29 cellular contexts compared by ENCODE assay signal in the genomic region with DNA sequence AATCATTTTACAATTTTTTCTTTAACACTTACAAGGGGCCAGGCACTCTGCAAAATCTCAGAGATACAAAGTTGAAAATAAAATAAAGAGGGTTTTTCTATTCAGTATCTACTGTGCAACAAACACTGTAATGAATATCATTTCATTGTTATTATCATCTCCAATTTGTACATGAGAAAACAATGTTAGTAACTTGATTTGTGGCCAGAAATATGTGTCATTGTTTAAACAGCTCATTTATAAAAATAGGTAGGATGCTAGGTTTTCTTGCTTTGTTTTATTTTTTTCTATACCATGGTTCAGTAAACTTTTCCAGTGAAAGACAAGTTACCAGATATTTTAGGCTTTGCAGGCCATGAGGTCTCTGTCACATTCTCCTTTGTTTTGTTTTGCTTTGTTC.
"Had no signal": no experiment of that assay in that cellular context is flagged by ENCODE, and none has a peak within 500 bp of the region (broad histone marks: within the 10 kb centered on the region; RNA-seq: fewer than 3 reads in every experiment).

No MANE protein-coding gene starts in this region.

- H3K4me1 ChIP-seq: neural progenitor cell, parathyroid adenoma, right lobe of liver, suprapubic skin, testis, upper lobe of left lung, vagina had no signal

- FAIRE-seq: small intestine, urothelium cell line had no signal

- ATAC-seq: naive thymus-derived CD4-positive, alpha-beta T cell; natural killer cell; psoas muscle; right cardiac atrium; right lobe of liver; stimulated activated memory B cell treated with anti-CD40 and anti-IgM and Interleukin-4, amounts not matched to agents 10 μg/mL and 1 μg/mL and 100 μg/mL, for 72 hours; stimulated activated naive CD8-positive, alpha-beta T cell treated with anti-CD3 and anti-CD28 coated beads, Interleukin-15, amount 100 ng/mL, for 72 hours; stimulated activated naive CD8-positive, alpha-beta T cell treated with anti-CD3 and anti-CD28 coated beads, Interleukin-15, Interleukin-2, amounts not matched to agents 100 U/mL and 50 U/mL, for 24 hours had no signal

- H2AFZ ChIP-seq: neural progenitor cell, parathyroid adenoma had no signal

- H3K9ac ChIP-seq: neural progenitor cell, parathyroid adenoma had no signal

- H3K9me3 ChIP-seq: ovary, psoas muscle, right lobe of liver, sigmoid colon, suprapubic skin, testis, tibial artery, transverse colon, upper lobe of left lung, vagina had no signal

- H3K4me2 ChIP-seq: neural progenitor cell had no signal

- H3K4me3 ChIP-seq: neural progenitor cell, ovary, psoas muscle, right lobe of liver, sigmoid colon, suprapubic skin, testis, tibial artery, transverse colon, upper lobe of left lung, vagina had no signal

- H3K27me3 ChIP-seq: neural progenitor cell, ovary, right lobe of liver, sigmoid colon, suprapubic skin, testis, tibial artery, transverse colon, upper lobe of left lung, vagina had no signal

- H3K36me3 ChIP-seq: neural progenitor cell, ovary, right lobe of liver, sigmoid colon, suprapubic skin, tibial artery, transverse colon, upper lobe of left lung, vagina had no signal

- H3K79me2 ChIP-seq: parathyroid adenoma had no signal

- H3K27ac ChIP-seq: neural progenitor cell, ovary, parathyroid adenoma, psoas muscle, right lobe of liver, sigmoid colon, suprapubic skin, testis, tibial artery, transverse colon, upper lobe of left lung, vagina had no signal

- DNase-seq: naive thymus-derived CD4-positive, alpha-beta T cell; natural killer cell; occipital lobe; ovary; posterior cingulate gyrus; psoas muscle; right cardiac atrium; right lobe of liver; sigmoid colon; small intestine; stimulated activated CD4-positive, alpha-beta T cell treated with anti-CD3 and anti-CD28 coated beads, Interleukin-15, amount 100 ng/mL, for 24 hours; stimulated activated CD4-positive, alpha-beta T cell treated with anti-CD3 and anti-CD28 coated beads, Interleukin-2, amount 100 ng/mL, for 24 hours; stimulated activated CD4-positive, alpha-beta T cell treated with anti-CD3 and anti-CD28 coated beads, Interleukin-2, amount 100 ng/mL, for 48 hours; stimulated activated CD4-positive, alpha-beta T cell treated with anti-CD3 and anti-CD28 coated beads, Interleukin-4, amount 100 ng/mL, for 24 hours; stimulated activated CD8-positive, alpha-beta memory T cell treated with anti-CD3 and anti-CD28 coated beads, Interleukin-4, amount 100 ng/mL, for 48 hours; stimulated activated naive CD4-positive, alpha-beta T cell; stimulated activated naive CD8-positive, alpha-beta T cell treated with anti-CD3 and anti-CD28 coated beads, Interleukin-15, amount 100 ng/mL, for 72 hours; stimulated activated naive CD8-positive, alpha-beta T cell treated with anti-CD3 and anti-CD28 coated beads, Interleukin-15, Interleukin-2, amounts not matched to agents 100 U/mL and 50 U/mL, for 24 hours; substantia nigra; testis; tibial artery; transverse colon; upper lobe of left lung had no signal
